In the genomic region with DNA sequence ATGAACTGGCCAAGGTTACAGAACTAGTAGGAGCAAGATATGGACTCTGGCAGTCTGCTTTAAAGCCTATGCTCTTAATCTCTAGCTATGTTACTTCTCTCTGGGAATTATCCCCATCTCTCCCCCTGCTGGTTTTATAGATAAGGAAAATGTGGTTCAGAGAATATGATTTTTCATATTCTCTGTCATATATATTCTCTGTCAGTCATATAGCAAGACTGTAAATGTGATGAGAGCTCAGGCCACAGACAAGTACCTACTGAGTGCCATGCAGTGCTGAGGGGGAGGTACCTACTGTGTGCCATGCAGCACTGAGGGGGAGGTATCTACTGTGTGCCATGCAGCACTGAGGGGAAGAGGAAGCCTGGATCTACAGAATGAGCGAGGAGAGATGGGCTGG, we compare ENCODE assay signal across 11 cellular contexts.
DNase-seq lines count a peak whose midpoint lies in the region; ATAC-seq and TF ChIP-seq lines count a peak whose summit lies in the region.
"Had no signal": no experiment of that assay in that cellular context is flagged by ENCODE, and none has a peak within 500 bp of the region (broad histone marks: within the 10 kb centered on the region; RNA-seq: fewer than 3 reads in every experiment).

No MANE protein-coding gene starts in this region.

- TF ChIP-seq CTCF in RWPE2 (IDR thresholded peaks at IDR 0.05; ENCODE audit: poor library complexity, severe bottlenecking) (peak; percentile 40), fibroblast of pulmonary artery (IDR thresholded peaks at IDR 0.05; ENCODE audit: low read length, missing control alignments) (peak; percentile 41)

- H3K4me3 ChIP-seq in RWPE2 (ENCODE audit: severe bottlenecking), result no peak overlapping the region
- no peak overlapping the region for H3K4me3 ChIP-seq in fibroblast of pulmonary artery (replicated peaks; ENCODE audit: low read depth, low read length)

- H3K9me3 ChIP-seq in RWPE2 (ENCODE audit: severe bottlenecking), result no peaks in the 10 kb centered on the region

- no peaks in the 10 kb centered on the region for H3K27me3 ChIP-seq in RWPE2 (ENCODE audit: insufficient read depth, poor library complexity, severe bottlenecking)

- ATAC-seq in RWPE2 (ENCODE audit: low read depth), result no peak
- peak; percentile 37 for ATAC-seq in sciatic nerve
- ATAC-seq in GM21619 (IDR thresholded peaks at IDR 0.05; ENCODE audit: unreplicated experiment), result no peak
- no peak for ATAC-seq in HG03196 (IDR thresholded peaks at IDR 0.05; ENCODE audit: unreplicated experiment)

- DNase-seq in DMS53 (lab: John Stamatoyannopoulos, UW), result peak; percentile 59
- no peak for DNase-seq in DMS53 treated with DMSO at 0.1 percent for 48 hours (lab: John Stamatoyannopoulos, UW; ENCODE audit: unreplicated experiment)
- no peak for DNase-seq in RWPE2 (ENCODE audit: low spot score)
- no peak for DNase-seq in fibroblast of pulmonary artery (ENCODE audit: low read depth)
- DNase-seq in sciatic nerve (ENCODE audit: low spot score), result no peak
- DNase-seq in activated effector memory CD4-positive, alpha-beta T cell treated with Interleukin-2 at 50 U/mL for 16 hours, result no peak
- DNase-seq: activated CD4-positive, alpha-beta T cell treated with anti-CD3 and anti-CD28 coated beads, Interleukin-2, amount 50 U/mL, for 1 hour; posterior cingulate gyrus had no signal

- H3K4me1 ChIP-seq in RWPE2 (ENCODE audit: insufficient read depth, poor library complexity, severe bottlenecking), result peaks cover 9% of the 10 kb centered on the region

- intact Hi-C loops in sciatic nerve (cut with DNase I), result loop anchor here (10.0 kb wide), 1 partner anchor 292 kb away; the partner anchor contains the start of gene JUN

- no peak overlapping the region for H3K27ac ChIP-seq in RWPE2 (ENCODE audit: poor library complexity, severe bottlenecking)
- H3K27ac ChIP-seq: 22Rv1 had no signal

- no peaks in the 10 kb centered on the region for H3K36me3 ChIP-seq in RWPE2 (ENCODE audit: low read depth)
